In genomic region chr15:23954931-23955330, GRCh38 we compare ENCODE assay signal across 26 cellular contexts.
"Had no signal": no experiment of that assay in that cellular context is flagged by ENCODE, and none has a peak within 500 bp of the region (broad histone marks: within the 10 kb centered on the region; RNA-seq: fewer than 3 reads in every experiment).

No MANE protein-coding gene starts in this region.

- H3K27ac ChIP-seq: left ventricle myocardium inferior, parathyroid adenoma, right atrium auricular region, right lobe of liver, stomach, testis, thyroid gland, transverse colon, uterus had no signal

- H3K36me3 Mint-ChIP-seq: mesothelial cell of epicardium; naive B cell; natural killer cell; stimulated activated naive B cell treated with anti-CD40 and anti-IgM and Interleukin-4, amounts not matched to agents 10 μg/mL and 1 μg/mL and 100 μg/mL, for 72 hours had no signal

- H3K9ac ChIP-seq: parathyroid adenoma had no signal

- H3K4me1 ChIP-seq: left ventricle myocardium inferior, parathyroid adenoma, right atrium auricular region, right lobe of liver, stomach, testis, thyroid gland, transverse colon, uterus had no signal

- H3K36me3 ChIP-seq: left ventricle myocardium inferior, right atrium auricular region, right lobe of liver, stomach, thyroid gland, transverse colon, uterus had no signal

- H3K79me2 ChIP-seq: parathyroid adenoma had no signal

- H3K9me3 ChIP-seq: right atrium auricular region, right lobe of liver, testis, thyroid gland, transverse colon, uterus had no signal

- H3K4me1 Mint-ChIP-seq: mesothelial cell of epicardium; naive B cell; natural killer cell; nephron progenitor cell; stimulated activated naive B cell treated with anti-CD40 and anti-IgM and Interleukin-4, amounts not matched to agents 10 μg/mL and 1 μg/mL and 100 μg/mL, for 72 hours had no signal

- H3K27me3 ChIP-seq: right atrium auricular region, right lobe of liver, stomach, testis, thyroid gland, transverse colon, uterus had no signal

- H3K4me3 Mint-ChIP-seq: mesothelial cell of epicardium; naive B cell; natural killer cell; nephron progenitor cell; stimulated activated naive B cell treated with anti-CD40 and anti-IgM and Interleukin-4, amounts not matched to agents 10 μg/mL and 1 μg/mL and 100 μg/mL, for 72 hours had no signal

- H3K4me2 ChIP-seq: smooth muscle cell had no signal

- DNase-seq: head of caudate nucleus; hypothalamus; left ventricle myocardium inferior; mesendoderm; naive B cell; natural killer cell; nephron progenitor cell; nucleus accumbens; right lobe of liver; stimulated activated CD4-positive, alpha-beta T cell treated with anti-CD3 and anti-CD28 coated beads, Interleukin-1b, Interleukin-23, amount 100 ng/mL, for 48 hours; stimulated activated CD4-positive, alpha-beta T cell treated with anti-CD3 and anti-CD28 coated beads, Interleukin-2, amount 100 ng/mL, for 48 hours; stimulated activated CD4-positive, alpha-beta T cell treated with anti-CD3 and anti-CD28 coated beads, Interleukin-4, amount 100 ng/mL, for 4 hours; stimulated activated CD8-positive, alpha-beta memory T cell treated with anti-CD3 and anti-CD28 coated beads, Interleukin-4, amount 100 ng/mL, for 48 hours; stimulated activated naive B cell treated with anti-CD40 and anti-IgM and Interleukin-4, amounts not matched to agents 10 μg/mL and 1 μg/mL and 100 μg/mL, for 72 hours; stimulated activated naive CD8-positive, alpha-beta T cell treated with anti-CD3 and anti-CD28 coated beads, Interleukin-15, Interleukin-2, amounts not matched to agents 100 U/mL and 50 U/mL, for 24 hours; stomach; testis; thyroid gland; transverse colon; uterus had no signal

- H2AFZ ChIP-seq: parathyroid adenoma had no signal

- H3K27ac Mint-ChIP-seq: mesothelial cell of epicardium; naive B cell; natural killer cell; nephron progenitor cell; stimulated activated naive B cell treated with anti-CD40 and anti-IgM and Interleukin-4, amounts not matched to agents 10 μg/mL and 1 μg/mL and 100 μg/mL, for 72 hours had no signal

- FAIRE-seq: islet of Langerhans had no signal

- H3K4me3 ChIP-seq: left ventricle myocardium inferior, lung, right atrium auricular region, right lobe of liver, smooth muscle cell, stomach, thyroid gland, transverse colon, uterus had no signal

- ATAC-seq: natural killer cell; right lobe of liver; stimulated activated naive B cell treated with anti-CD40 and anti-IgM and Interleukin-4, amounts not matched to agents 10 μg/mL and 1 μg/mL and 100 μg/mL, for 72 hours; stimulated activated naive CD8-positive, alpha-beta T cell treated with anti-CD3 and anti-CD28 coated beads, Interleukin-15, Interleukin-2, amounts not matched to agents 100 U/mL and 50 U/mL, for 24 hours had no signal
